In the genomic region with DNA sequence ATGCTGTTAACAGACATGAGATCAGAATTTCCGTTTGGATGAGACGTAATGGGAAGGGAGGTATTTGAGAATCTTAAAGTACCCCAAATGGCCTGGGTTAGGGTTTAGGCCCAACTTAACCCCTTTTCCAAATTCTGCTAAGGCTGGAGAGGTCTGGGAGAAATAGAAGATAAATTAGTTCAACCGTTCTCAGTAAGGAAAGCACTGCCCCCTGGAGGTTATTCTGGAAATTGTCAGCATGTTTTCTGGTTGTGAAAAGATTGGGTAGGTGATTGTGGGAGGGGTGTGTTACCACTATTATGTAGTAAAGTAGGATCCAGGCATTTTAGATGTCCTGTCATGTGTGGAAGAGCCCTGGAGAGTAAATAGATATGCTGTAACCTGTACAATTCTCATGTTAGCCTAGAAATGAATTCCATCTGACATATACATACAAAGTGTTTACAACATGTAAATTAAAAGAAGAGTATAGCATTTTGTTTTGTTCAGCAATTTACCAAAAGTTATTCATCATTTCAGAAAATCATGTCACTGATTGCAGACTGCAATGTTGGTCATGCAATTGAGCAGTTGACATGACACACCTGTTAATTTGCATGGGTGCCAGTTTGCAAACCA, we compare ENCODE assay signal across 8 cellular contexts. TPM values are rescaled to one million over a fixed set of nuclear protein-coding genes. Genes with fewer than 3 reads are reported as not detected.
DNase-seq lines count a peak whose midpoint lies in the region; ATAC-seq, FAIRE-seq and TF ChIP-seq lines count a peak whose summit lies in the region.

No MANE protein-coding gene starts in this region.

- ATAC-seq in HG03196 (IDR thresholded peaks at IDR 0.05; ENCODE audit: unreplicated experiment) = peak; percentile 55
- ATAC-seq in stimulated activated memory B cell treated with anti-CD40 and anti-IgM and Interleukin-4, amounts not matched to agents 10 μg/mL and 1 μg/mL and 100 μg/mL, for 72 hours = no peak

- H3K9ac ChIP-seq in parathyroid adenoma = no peak overlapping the region

- no peaks in the 10 kb centered on the region for H3K27me3 ChIP-seq in parathyroid adenoma (ENCODE audit: control insufficient read depth, insufficient read depth, low read length)

- H3K79me2 ChIP-seq in parathyroid adenoma = no peaks in the 10 kb centered on the region

- no peak overlapping the region for H2AFZ ChIP-seq in parathyroid adenoma

- H3K4me3 ChIP-seq in AG10803 (ENCODE audit: low read length) (no peak overlapping the region), fibroblast of the aortic adventitia (ENCODE audit: low read depth, low read length) (no peak overlapping the region), parathyroid adenoma (ENCODE audit: low read depth, low read length) (no peak overlapping the region)

- H3K36me3 Mint-ChIP-seq in stimulated activated memory B cell treated with anti-CD40 and anti-IgM and Interleukin-4, amounts not matched to agents 10 μg/mL and 1 μg/mL and 100 μg/mL, for 72 hours = no peaks in the 10 kb centered on the region

- no peak overlapping the region for H3K4me2 ChIP-seq in parathyroid adenoma (ENCODE audit: low read length)

- peak; percentile 83 for FAIRE-seq in GM12891 (lab: Jason Lieb, UNC)

- no peaks in the 10 kb centered on the region for H3K9me3 ChIP-seq in parathyroid adenoma (ENCODE audit: control insufficient read depth, low read length)

- H3K4me1 ChIP-seq in parathyroid adenoma = no peaks in the 10 kb centered on the region

- H3K36me3 ChIP-seq in parathyroid adenoma (ENCODE audit: control insufficient read depth, insufficient read depth, low read length) = no peaks in the 10 kb centered on the region

- H3K9me3 Mint-ChIP-seq in stimulated activated memory B cell treated with anti-CD40 and anti-IgM and Interleukin-4, amounts not matched to agents 10 μg/mL and 1 μg/mL and 100 μg/mL, for 72 hours = no peaks in the 10 kb centered on the region

- no peak overlapping the region for H3K27ac ChIP-seq in parathyroid adenoma

- TF ChIP-seq CTCF in AG10803 (conservative IDR thresholded peaks at IDR 0.05; ENCODE audit: low read length) = peak; percentile 82
- TF ChIP-seq CTCF in fibroblast of the aortic adventitia (IDR thresholded peaks at IDR 0.05; ENCODE audit: insufficient read depth, low read length) = peak; percentile 70
- TF ChIP-seq CTCF in parathyroid adenoma (IDR thresholded peaks at IDR 0.05) = peak; percentile 57

- H3K27me3 Mint-ChIP-seq in stimulated activated memory B cell treated with anti-CD40 and anti-IgM and Interleukin-4, amounts not matched to agents 10 μg/mL and 1 μg/mL and 100 μg/mL, for 72 hours = no peaks in the 10 kb centered on the region

- DNase-seq in AG10803 (ENCODE audit: low read depth) = peak; percentile 52
- peak; percentile 15 for DNase-seq in GM12891 (ENCODE audit: insufficient read length, low spot score)
- peak; percentile 32 for DNase-seq in NCI-H748 treated with DMSO at 0.1 percent for 48 hours (lab: John Stamatoyannopoulos, UW)
- peak; percentile 4 for DNase-seq in activated CD8-positive, alpha-beta memory T cell treated with anti-CD3 and anti-CD28 coated beads, Interleukin-2, amount 50 U/mL, for 1 hour (ENCODE audit: extremely low read depth)
- peak; percentile 69 for DNase-seq in fibroblast of the aortic adventitia (ENCODE audit: low read depth)

- no peak overlapping the region for H3K4me3 Mint-ChIP-seq in stimulated activated memory B cell treated with anti-CD40 and anti-IgM and Interleukin-4, amounts not matched to agents 10 μg/mL and 1 μg/mL and 100 μg/mL, for 72 hours

- no peaks in the 10 kb centered on the region for H3K4me1 Mint-ChIP-seq in stimulated activated memory B cell treated with anti-CD40 and anti-IgM and Interleukin-4, amounts not matched to agents 10 μg/mL and 1 μg/mL and 100 μg/mL, for 72 hours

- no peak overlapping the region for H3K27ac Mint-ChIP-seq in stimulated activated memory B cell treated with anti-CD40 and anti-IgM and Interleukin-4, amounts not matched to agents 10 μg/mL and 1 μg/mL and 100 μg/mL, for 72 hours

- no peak for TF ChIP-seq POLR2A in GM12891 (IDR thresholded peaks at IDR 0.05; ENCODE audit: low read depth, low read length)

TF ChIP-seq in GM12891, 5 proteins besides CTCF, POLR2A, EP300 and RAD21:
- TF ChIP-seq POLR2AphosphoS5 (IDR thresholded peaks at IDR 0.05; ENCODE audit: low read depth, low read length) (no peak), PAX5 (IDR thresholded peaks at IDR 0.05; ENCODE audit: insufficient read depth, low read length, severe bottlenecking) (no peak), SPI1 (IDR thresholded peaks at IDR 0.05; ENCODE audit: low read depth, low read length) (no peak), TAF1 (IDR thresholded peaks at IDR 0.05; ENCODE audit: low read depth, low read length) (no peak), POU2F2 (IDR thresholded peaks at IDR 0.05; ENCODE audit: low read depth, low read length) (no peak)

RNA-seq across cellular contexts. Expression of a gene that starts 26.8 kb away (rescaled TPM):
- not detected for polyA plus RNA-seq in GM12891 (2012; ENCODE audit: low read depth, missing spikeins)
- total RNA-seq in fibroblast of the aortic adventitia (ENCODE audit: low replicate concordance) = not detected in 2 replicates

Comparison
In these comparisons a context has a peak if more than half of its experiments do, and no peak if none do; other contexts are left out.
1. DNase-seq: peak in every context shown above with its lines; median percentile 69 in fibroblast of the aortic adventitia; 52 in AG10803; 32 in NCI-H748 treated with DMSO at 0.1 percent for 48 hours; 15 in GM12891; 4 in activated CD8-positive, alpha-beta memory T cell treated with anti-CD3 and anti-CD28 coated beads, Interleukin-2, amount 50 U/mL, for 1 hour.